Comparison of ENCODE assay signal across 24 cellular contexts in genomic region chr6:156924241-156924640, GRCh38.
"Had no signal": no experiment of that assay in that cellular context is flagged by ENCODE, and none has a peak within 500 bp of the region (broad histone marks: within the 10 kb centered on the region; RNA-seq: fewer than 3 reads in every experiment).

No MANE protein-coding gene starts in this region.

- H3K4me2 ChIP-seq: neural progenitor cell had no signal

- H3K27me3 Mint-ChIP-seq: effector memory CD8-positive, alpha-beta T cell; memory B cell; natural killer cell treated with Interleukin-12 subunit alpha and Interleukin-12 subunit beta and Interleukin-15 and Interleukin-18, amount 100 ng/mL, for 72 hours had no signal

- H3K4me3 ChIP-seq: lung, neural progenitor cell, ovary, psoas muscle, sigmoid colon, stomach, thyroid gland, vagina had no signal

- DNase-seq: cortex of kidney; effector memory CD8-positive, alpha-beta T cell; head of caudate nucleus; kidney; ovary; posterior cingulate gyrus; psoas muscle; right cardiac atrium; sigmoid colon; stimulated activated CD4-positive, alpha-beta T cell treated with anti-CD3 and anti-CD28 coated beads, Interleukin-2, amount 100 ng/mL, for 24 hours; stimulated activated CD4-positive, alpha-beta T cell treated with anti-CD3 and anti-CD28 coated beads, Interleukin-4, amount 100 ng/mL, for 24 hours; stimulated activated naive CD4-positive, alpha-beta T cell treated with Interleukin-2 at 50 U/mL for 16 hours; stomach; thyroid gland; trophoblast cell had no signal

- H3K27ac Mint-ChIP-seq: memory B cell; natural killer cell treated with Interleukin-12 subunit alpha and Interleukin-12 subunit beta and Interleukin-15 and Interleukin-18, amount 100 ng/mL, for 72 hours; neural progenitor cell; stimulated activated effector memory CD8-positive, alpha-beta T cell treated with anti-CD3 and anti-CD28 coated beads, Interleukin-12 subunit alpha, Interleukin-12 subunit beta, amount 100 ng/mL, for 72 hours had no signal

- H2AFZ ChIP-seq: neural progenitor cell had no signal

- H3K9me3 Mint-ChIP-seq: effector memory CD8-positive, alpha-beta T cell; memory B cell; natural killer cell treated with Interleukin-12 subunit alpha and Interleukin-12 subunit beta and Interleukin-15 and Interleukin-18, amount 100 ng/mL, for 72 hours; neural progenitor cell; stimulated activated effector memory CD8-positive, alpha-beta T cell treated with anti-CD3 and anti-CD28 coated beads, Interleukin-12 subunit alpha, Interleukin-12 subunit beta, amount 100 ng/mL, for 72 hours had no signal

- H3K27ac ChIP-seq: epithelial cell of prostate, neural progenitor cell, ovary, psoas muscle, sigmoid colon, stomach, thyroid gland, vagina had no signal

- ATAC-seq: effector memory CD8-positive, alpha-beta T cell; esophagus mucosa; left lobe of liver; natural killer cell treated with Interleukin-12 subunit alpha and Interleukin-12 subunit beta and Interleukin-15 and Interleukin-18, amount 100 ng/mL, for 72 hours; psoas muscle; right cardiac atrium; stimulated activated effector memory CD8-positive, alpha-beta T cell treated with anti-CD3 and anti-CD28 coated beads, Interleukin-12 subunit alpha, Interleukin-12 subunit beta, amount 100 ng/mL, for 72 hours had no signal

- H3K36me3 Mint-ChIP-seq: natural killer cell treated with Interleukin-12 subunit alpha and Interleukin-12 subunit beta and Interleukin-15 and Interleukin-18, amount 100 ng/mL, for 72 hours had no signal

- H3K27me3 ChIP-seq: neural progenitor cell, ovary, sigmoid colon, stomach, thyroid gland, vagina had no signal

- H3K36me3 ChIP-seq: neural progenitor cell, ovary, sigmoid colon, stomach, thyroid gland, vagina had no signal

- H3K9ac ChIP-seq: neural progenitor cell had no signal

- H3K4me3 Mint-ChIP-seq: effector memory CD8-positive, alpha-beta T cell; memory B cell; natural killer cell treated with Interleukin-12 subunit alpha and Interleukin-12 subunit beta and Interleukin-15 and Interleukin-18, amount 100 ng/mL, for 72 hours; neural progenitor cell; stimulated activated effector memory CD8-positive, alpha-beta T cell treated with anti-CD3 and anti-CD28 coated beads, Interleukin-12 subunit alpha, Interleukin-12 subunit beta, amount 100 ng/mL, for 72 hours had no signal

- H3K9me3 ChIP-seq: ovary, psoas muscle, sigmoid colon, stomach, thyroid gland, vagina had no signal
